In the genomic region with DNA sequence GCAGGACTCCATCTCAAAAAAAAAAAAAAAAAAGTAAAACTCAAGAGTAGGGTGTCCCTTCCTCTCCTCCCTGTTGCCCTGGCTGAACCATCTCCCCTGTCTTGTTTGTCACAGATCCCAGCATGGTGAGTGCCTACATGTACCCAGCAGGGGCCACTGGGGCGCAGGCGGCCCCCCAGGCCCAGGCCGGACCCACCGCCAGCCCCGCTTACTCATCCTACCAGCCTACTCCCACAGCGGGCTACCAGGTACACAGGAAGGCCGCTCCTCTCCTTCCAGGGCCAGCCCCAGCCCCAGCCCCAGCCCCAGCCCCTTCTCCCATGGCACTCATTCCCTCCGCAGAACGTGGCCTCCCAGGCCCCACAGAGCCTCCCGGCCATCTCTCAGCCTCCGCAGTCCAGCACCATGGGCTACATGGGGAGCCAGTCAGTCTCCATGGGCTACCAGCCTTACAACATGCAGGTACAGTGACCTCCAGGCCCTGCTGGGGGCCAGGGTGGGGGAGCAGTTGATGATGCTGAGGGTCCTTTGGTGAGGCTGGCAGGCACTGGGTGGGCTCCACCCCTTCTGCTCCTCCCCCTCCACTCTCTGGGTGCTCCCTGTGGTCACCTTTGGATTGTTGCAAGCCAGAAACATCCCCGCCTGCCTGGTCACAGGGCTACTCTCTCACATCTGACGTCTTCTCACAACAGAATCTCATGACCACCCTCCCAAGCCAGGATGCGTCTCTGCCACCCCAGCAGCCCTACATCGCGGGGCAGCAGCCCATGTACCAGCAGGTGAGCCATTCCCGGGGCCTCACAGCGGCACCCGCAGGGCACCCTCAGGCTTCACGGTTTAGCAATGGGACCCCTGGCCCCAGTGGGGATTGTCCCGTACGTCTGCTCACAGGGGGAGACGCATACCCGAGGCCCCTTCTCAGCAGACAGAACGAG, we compare ENCODE assay signal across 11 cellular contexts. TPM values are rescaled to one million over a fixed set of nuclear protein-coding genes. Genes with fewer than 3 reads are reported as not detected.
DNase-seq lines count a peak whose midpoint lies in the region; ATAC-seq and TF ChIP-seq lines count a peak whose summit lies in the region.
"Had no signal": no experiment of that assay in that cellular context is flagged by ENCODE, and none has a peak within 500 bp of the region (broad histone marks: within the 10 kb centered on the region; RNA-seq: fewer than 3 reads in every experiment).

No MANE protein-coding gene starts in this region.

- no peaks in the 10 kb centered on the region for H3K27me3 ChIP-seq in HUES6 (ENCODE audit: control insufficient read depth, insufficient read depth, low read length)

- ATAC-seq in activated CD4-positive, alpha-beta T cell treated with anti-CD3 and anti-CD28 coated beads for 36 hours, result no peak
- no peak for ATAC-seq in activated T-helper 17 cell treated with anti-CD3 and anti-CD28 coated beads, Interleukin-2, amount 50 U/mL, for 72 hours (replicated peaks)
- ATAC-seq in HG03354 (IDR thresholded peaks at IDR 0.05; ENCODE audit: poor library complexity, severe bottlenecking, unreplicated experiment), result no peak
- ATAC-seq: Right ventricle myocardium inferior had no signal

- H3K9ac ChIP-seq in HUES6 (ENCODE audit: low read length), result peak overlapping the region; percentile 7

- H3K36me3 Mint-ChIP-seq in activated CD4-positive, alpha-beta T cell treated with anti-CD3 and anti-CD28 coated beads for 36 hours (ENCODE audit: low read depth), result peaks cover 46% of the 10 kb centered on the region
- H3K36me3 Mint-ChIP-seq in activated T-helper 17 cell treated with anti-CD3 and anti-CD28 coated beads, Interleukin-2, amount 50 U/mL, for 72 hours (ENCODE audit: low read depth), result peaks cover 95% of the 10 kb centered on the region
- H3K36me3 Mint-ChIP-seq in neural crest cell (ENCODE audit: low read depth), result peaks cover 11% of the 10 kb centered on the region

- H3K4me1 Mint-ChIP-seq in activated CD4-positive, alpha-beta T cell treated with anti-CD3 and anti-CD28 coated beads for 36 hours, result peaks cover 20% of the 10 kb centered on the region
- peaks cover 9% of the 10 kb centered on the region for H3K4me1 Mint-ChIP-seq in activated T-helper 17 cell treated with anti-CD3 and anti-CD28 coated beads, Interleukin-2, amount 50 U/mL, for 72 hours
- peaks cover 6% of the 10 kb centered on the region for H3K4me1 Mint-ChIP-seq in neural crest cell

- no peak overlapping the region for H3K27ac ChIP-seq in HUES6 (ENCODE audit: low read depth, low read length)

- no peaks in the 10 kb centered on the region for H3K9me3 ChIP-seq in HUES6 (ENCODE audit: control insufficient read depth, insufficient read depth, low read depth, low read length)

- no peaks in the 10 kb centered on the region for H3K9me3 Mint-ChIP-seq in activated CD4-positive, alpha-beta T cell treated with anti-CD3 and anti-CD28 coated beads for 36 hours (ENCODE audit: low read depth)
- no peaks in the 10 kb centered on the region for H3K9me3 Mint-ChIP-seq in activated T-helper 17 cell treated with anti-CD3 and anti-CD28 coated beads, Interleukin-2, amount 50 U/mL, for 72 hours
- no peaks in the 10 kb centered on the region for H3K9me3 Mint-ChIP-seq in neural crest cell

- peak overlapping the region; percentile 86 for H3K4me3 Mint-ChIP-seq in activated CD4-positive, alpha-beta T cell treated with anti-CD3 and anti-CD28 coated beads for 36 hours
- H3K4me3 Mint-ChIP-seq in activated T-helper 17 cell treated with anti-CD3 and anti-CD28 coated beads, Interleukin-2, amount 50 U/mL, for 72 hours, result peak overlapping the region; percentile 94
- H3K4me3 Mint-ChIP-seq in neural crest cell, result peak overlapping the region; percentile 68

- CTCF ChIA-PET in activated CD4-positive, alpha-beta T cell treated with anti-CD3 and anti-CD28 coated beads for 36 hours (lab: Charles Lee), result interaction anchor here (0.6 kb wide), 1 partner anchor 1145 kb away, joined by 4 read pairs; no protein-coding TSS in a partner anchor

- H3K36me3 ChIP-seq in HUES6 (ENCODE audit: control insufficient read depth, insufficient read depth, low read length), result peaks cover 66% of the 10 kb centered on the region

- H3K27me3 Mint-ChIP-seq in activated CD4-positive, alpha-beta T cell treated with anti-CD3 and anti-CD28 coated beads for 36 hours, result no peaks in the 10 kb centered on the region
- no peaks in the 10 kb centered on the region for H3K27me3 Mint-ChIP-seq in activated T-helper 17 cell treated with anti-CD3 and anti-CD28 coated beads, Interleukin-2, amount 50 U/mL, for 72 hours
- no peaks in the 10 kb centered on the region for H3K27me3 Mint-ChIP-seq in neural crest cell (ENCODE audit: low read depth)

- DNase-seq in activated CD4-positive, alpha-beta T cell treated with anti-CD3 and anti-CD28 coated beads for 36 hours, result no peak
- no peak for DNase-seq in activated CD4-positive, alpha-beta T cell treated with anti-CD3 and anti-CD28 coated beads for 1 hour
- DNase-seq in neural crest cell (ENCODE audit: low read depth, low spot score), result no peak
- DNase-seq in NCI-H2171 (lab: John Stamatoyannopoulos, UW), result no peak
- DNase-seq in iPS-NIHi7 (ENCODE audit: extremely low spot score), result no peak
- DNase-seq: GF-D8, NCI-H345 had no signal

- intact Hi-C loops in activated CD4-positive, alpha-beta T cell treated with anti-CD3 and anti-CD28 coated beads for 36 hours (cut with DNase I, micrococcal nuclease), result loop anchor here in 1 of 2 experiments (5.0 kb wide), 1 partner anchor 33 kb away; the partner anchor contains the start of genes CCDC137 and OXLD1

- H3K27ac Mint-ChIP-seq in activated CD4-positive, alpha-beta T cell treated with anti-CD3 and anti-CD28 coated beads for 36 hours, result peak overlapping the region; percentile 29
- H3K27ac Mint-ChIP-seq in activated T-helper 17 cell treated with anti-CD3 and anti-CD28 coated beads, Interleukin-2, amount 50 U/mL, for 72 hours, result no peak overlapping the region
- H3K27ac Mint-ChIP-seq in neural crest cell (ENCODE audit: unreplicated experiment), result no peak overlapping the region

- no peak for TF ChIP-seq CTCF in neural crest cell (conservative IDR thresholded peaks at IDR 0.05)

- no peak overlapping the region for H3K4me3 ChIP-seq in HUES6 (ENCODE audit: low read depth, low read length)

- H3K4me1 ChIP-seq in HUES6 (ENCODE audit: control insufficient read depth, insufficient read depth, low read length), result peaks cover 14% of the 10 kb centered on the region

- POLR2A ChIA-PET in activated CD4-positive, alpha-beta T cell treated with anti-CD3 and anti-CD28 coated beads for 36 hours (lab: Charles Lee), result interaction anchor here (0.7 to 2.8 kb wide), 2 partner anchors 17 to 79 kb away, joined by 4 to 24 read pairs; partner anchors contain the start of genes ARL16 and HGS

RNA-seq across cellular contexts. Expression of gene MRPL12, which starts 2.5 kb away (rescaled TPM):
- 100 to 1,000 TPM in 1 of 2 experiments, 10 to 100 TPM in 1; 94.0 to 116 TPM for total RNA-seq in activated CD4-positive, alpha-beta T cell treated with anti-CD3 and anti-CD28 coated beads for 36 hours
- total RNA-seq in activated T-helper 17 cell treated with anti-CD3 and anti-CD28 coated beads, Interleukin-2, amount 50 U/mL, for 72 hours, result 100 to 1,000 TPM in 1 of 2 donors, 10 to 100 TPM in 1; 50.7 to 108 TPM
- 106 TPM in 2 replicates for total RNA-seq in neural crest cell

RNA-seq across cellular contexts. Expression of gene SLC25A10, which starts 11.5 kb away (rescaled TPM):
- total RNA-seq in activated CD4-positive, alpha-beta T cell treated with anti-CD3 and anti-CD28 coated beads for 36 hours, result 10 to 100 TPM; 28.6 to 31.8 TPM
- total RNA-seq in activated T-helper 17 cell treated with anti-CD3 and anti-CD28 coated beads, Interleukin-2, amount 50 U/mL, for 72 hours, result 10 to 100 TPM; 15.4 to 38.9 TPM
- total RNA-seq in neural crest cell, result 27.1 and 28.8 TPM in 2 replicates

RNA-seq across cellular contexts. Expression of gene HGS, which starts 16.8 kb away (rescaled TPM):
- 100 to 1,000 TPM; 100 to 102 TPM for total RNA-seq in activated CD4-positive, alpha-beta T cell treated with anti-CD3 and anti-CD28 coated beads for 36 hours
- total RNA-seq in activated T-helper 17 cell treated with anti-CD3 and anti-CD28 coated beads, Interleukin-2, amount 50 U/mL, for 72 hours, result 100 to 1,000 TPM; 118 to 130 TPM
- total RNA-seq in neural crest cell, result 103 and 108 TPM in 2 replicates

RNA-seq across cellular contexts. Expression of gene ARL16, which starts 17.0 kb away (rescaled TPM):
- 10 to 100 TPM; 39.0 to 39.1 TPM for total RNA-seq in activated CD4-positive, alpha-beta T cell treated with anti-CD3 and anti-CD28 coated beads for 36 hours
- 10 to 100 TPM; 12.6 to 20.9 TPM for total RNA-seq in activated T-helper 17 cell treated with anti-CD3 and anti-CD28 coated beads, Interleukin-2, amount 50 U/mL, for 72 hours
- total RNA-seq in neural crest cell, result 51.0 and 53.7 TPM in 2 replicates

RNA-seq across cellular contexts. Expression of gene CCDC137, which starts 34.1 kb away (rescaled TPM):
- 10 to 100 TPM; 30.0 to 36.6 TPM for total RNA-seq in activated CD4-positive, alpha-beta T cell treated with anti-CD3 and anti-CD28 coated beads for 36 hours
- total RNA-seq in activated T-helper 17 cell treated with anti-CD3 and anti-CD28 coated beads, Interleukin-2, amount 50 U/mL, for 72 hours, result 10 to 100 TPM; 29.6 to 48.6 TPM
- total RNA-seq in neural crest cell, result 37.0 and 38.3 TPM in 2 replicates
